In the genomic region with DNA sequence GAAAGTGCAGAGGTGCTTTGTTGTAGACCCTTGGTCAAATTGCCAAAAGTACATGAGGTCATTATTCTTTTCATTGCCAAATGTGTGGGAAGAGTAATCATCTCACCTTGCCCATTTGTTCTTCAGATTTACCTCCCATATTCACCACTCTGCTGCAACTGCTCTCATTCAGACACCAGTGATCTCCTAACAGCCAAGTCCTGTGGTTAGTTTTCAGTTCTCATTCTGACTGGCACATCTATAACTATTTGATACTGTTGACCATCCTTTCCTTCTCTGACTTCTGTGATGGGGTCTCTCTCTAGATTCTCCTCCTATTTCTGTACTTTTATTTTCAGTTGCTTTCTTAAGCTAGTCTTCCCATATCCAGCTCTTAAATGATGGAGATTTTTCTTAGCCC, we compare ENCODE assay signal across 18 cellular contexts. TPM values are rescaled to one million over a fixed set of nuclear protein-coding genes. Genes with fewer than 3 reads are reported as not detected.
DNase-seq lines count a peak whose midpoint lies in the region; ATAC-seq and TF ChIP-seq lines count a peak whose summit lies in the region.
"Had no signal": no experiment of that assay in that cellular context is flagged by ENCODE, and none has a peak within 500 bp of the region (broad histone marks: within the 10 kb centered on the region; RNA-seq: fewer than 3 reads in every experiment).

No MANE protein-coding gene starts in this region.

- ATAC-seq in GM18511 (IDR thresholded peaks at IDR 0.05; ENCODE audit: unreplicated experiment) (peak; percentile 94), HG02870 (IDR thresholded peaks at IDR 0.05; ENCODE audit: unreplicated experiment) (peak; percentile 90), HG03521 (IDR thresholded peaks at IDR 0.05; ENCODE audit: unreplicated experiment) (peak; percentile 86)
- ATAC-seq: effector memory CD8-positive, alpha-beta T cell; left ventricle myocardium superior; psoas muscle; WTC11 had no signal

- H3K4me1 Mint-ChIP-seq in endothelial cell (ENCODE audit: unreplicated experiment), result no peaks in the 10 kb centered on the region
- H3K4me1 Mint-ChIP-seq in T-helper 2 cell treated with Interferon-gamma antibody and Interleukin-4, amounts not matched to agents 5 μg/mL and 100 μg/mL, for 36 hours (ENCODE audit: low read depth), result no peaks in the 10 kb centered on the region
- H3K4me1 Mint-ChIP-seq: activated naive CD4-positive, alpha-beta T cell treated with anti-CD3 and anti-CD28 coated beads, Interleukin-2, amount 10 ng/mL, durations not matched to agents 7 days and 5 days had no signal

- no peak overlapping the region for H3K4me3 Mint-ChIP-seq in endothelial cell (ENCODE audit: unreplicated experiment)
- no peak overlapping the region for H3K4me3 Mint-ChIP-seq in T-helper 2 cell treated with Interferon-gamma antibody and Interleukin-4, amounts not matched to agents 5 μg/mL and 100 μg/mL, for 36 hours
- H3K4me3 Mint-ChIP-seq: activated naive CD4-positive, alpha-beta T cell treated with anti-CD3 and anti-CD28 coated beads, Interleukin-2, amount 10 ng/mL, durations not matched to agents 7 days and 5 days; effector memory CD8-positive, alpha-beta T cell; WTC11 had no signal

- no peaks in the 10 kb centered on the region for H3K36me3 Mint-ChIP-seq in endothelial cell (ENCODE audit: low read depth, unreplicated experiment)
- H3K36me3 Mint-ChIP-seq in T-helper 2 cell treated with Interferon-gamma antibody and Interleukin-4, amounts not matched to agents 5 μg/mL and 100 μg/mL, for 36 hours (ENCODE audit: low read depth), result no peaks in the 10 kb centered on the region
- H3K36me3 Mint-ChIP-seq: activated naive CD4-positive, alpha-beta T cell treated with anti-CD3 and anti-CD28 coated beads, Interleukin-2, amount 10 ng/mL, durations not matched to agents 7 days and 5 days; WTC11 had no signal

- no peak overlapping the region for H3K27ac Mint-ChIP-seq in endothelial cell (ENCODE audit: unreplicated experiment)
- no peak overlapping the region for H3K27ac Mint-ChIP-seq in T-helper 2 cell treated with Interferon-gamma antibody and Interleukin-4, amounts not matched to agents 5 μg/mL and 100 μg/mL, for 36 hours
- H3K27ac Mint-ChIP-seq: activated naive CD4-positive, alpha-beta T cell treated with anti-CD3 and anti-CD28 coated beads, Interleukin-2, amount 10 ng/mL, durations not matched to agents 7 days and 5 days; effector memory CD8-positive, alpha-beta T cell; WTC11 had no signal

- peak; percentile 2 for DNase-seq in GM20000 (ENCODE audit: low spot score)
- DNase-seq in effector CD8-positive, alpha-beta T cell (lab: John Stamatoyannopoulos, UW), result no peak
- DNase-seq in endothelial cell (ENCODE audit: low spot score), result no peak
- DNase-seq in T-helper 2 cell treated with Interferon-gamma antibody and Interleukin-4, amounts not matched to agents 5 μg/mL and 100 μg/mL, for 36 hours (ENCODE audit: low spot score), result no peak
- DNase-seq in epidermal melanocyte (ENCODE audit: insufficient read length, low spot score), result no peak
- DNase-seq: activated naive CD4-positive, alpha-beta T cell treated with anti-CD3 and anti-CD28 coated beads, Interleukin-2, amount 10 ng/mL, durations not matched to agents 7 days and 5 days; DMS153; effector memory CD8-positive, alpha-beta T cell; left ventricle myocardium superior; NCI-H1436; NCI-H524 treated with DMSO at 0.1 percent for 48 hours; Peyer's patch; psoas muscle; transverse colon had no signal

- no peaks in the 10 kb centered on the region for H3K9me3 Mint-ChIP-seq in endothelial cell (ENCODE audit: unreplicated experiment)
- H3K9me3 Mint-ChIP-seq in T-helper 2 cell treated with Interferon-gamma antibody and Interleukin-4, amounts not matched to agents 5 μg/mL and 100 μg/mL, for 36 hours, result no peaks in the 10 kb centered on the region
- H3K9me3 Mint-ChIP-seq: activated naive CD4-positive, alpha-beta T cell treated with anti-CD3 and anti-CD28 coated beads, Interleukin-2, amount 10 ng/mL, durations not matched to agents 7 days and 5 days; effector memory CD8-positive, alpha-beta T cell; WTC11 had no signal

- TF ChIP-seq CTCF in GM20000 (IDR thresholded peaks at IDR 0.05; ENCODE audit: extremely low read depth, missing control alignments), result no peak
- no peak for TF ChIP-seq CTCF in endothelial cell (IDR thresholded peaks at IDR 0.05; ENCODE audit: unreplicated experiment)

- H3K27me3 Mint-ChIP-seq in endothelial cell (ENCODE audit: unreplicated experiment), result no peaks in the 10 kb centered on the region
- no peaks in the 10 kb centered on the region for H3K27me3 Mint-ChIP-seq in T-helper 2 cell treated with Interferon-gamma antibody and Interleukin-4, amounts not matched to agents 5 μg/mL and 100 μg/mL, for 36 hours (ENCODE audit: low read depth)
- H3K27me3 Mint-ChIP-seq: activated naive CD4-positive, alpha-beta T cell treated with anti-CD3 and anti-CD28 coated beads, Interleukin-2, amount 10 ng/mL, durations not matched to agents 7 days and 5 days; effector memory CD8-positive, alpha-beta T cell had no signal

RNA-seq across cellular contexts. Expression of a gene that starts 39.8 kb away (rescaled TPM):
- 0.51 TPM for total RNA-seq in endothelial cell (ENCODE audit: unreplicated experiment)
